In genomic region chr12:6872073-6873048, GRCh38 we compare ENCODE assay signal across 1 cellular context.
TF ChIP-seq lines count a peak whose summit lies in the region.

No MANE protein-coding gene starts in this region.

TF ChIP-seq in GM12878, 131 proteins besides CTCF, POLR2A, EP300 and RAD21:
- peak; percentile 72; the same call in 1 of the 2 replicates for TF ChIP-seq YY1 (IDR thresholded peaks at IDR 0.05; ENCODE audit: low read depth, low read length)
- peak; percentile 54 to 78; a peak in 3 of 4 replicates for TF ChIP-seq BHLHE40 (IDR thresholded peaks at IDR 0.05; ENCODE audit: borderline replicate concordance in 1 of 2, low read depth in 2 of 2, low read length in 1 of 2)
- TF ChIP-seq EGR1 (IDR thresholded peaks at IDR 0.05; ENCODE audit: borderline replicate concordance in 1 of 2, low read depth in 2 of 2, low read length in 2 of 2) = no peak; a peak in 1 of 3 replicates
- TF ChIP-seq NKRF (conservative IDR thresholded peaks at IDR 0.05) = peak; percentile 64; the same call in 1 of the 2 replicates
- TF ChIP-seq IRF5 (IDR thresholded peaks at IDR 0.05; ENCODE audit: borderline replicate concordance) = no peak
- TF ChIP-seq RELA (IDR thresholded peaks at IDR 0.05; ENCODE audit: borderline replicate concordance, partially characterized antibody) = peak; percentile 16
- no peak for TF ChIP-seq NFIC (IDR thresholded peaks at IDR 0.05; ENCODE audit: low read depth, low read length)
- peak; percentile 68 for TF ChIP-seq BACH1 (IDR thresholded peaks at IDR 0.05; ENCODE audit: borderline replicate concordance)
- no peak; the same call in 1 of the 2 replicates for TF ChIP-seq LARP7 (IDR thresholded peaks at IDR 0.05)
- peak; percentile 83 for TF ChIP-seq MAX (IDR thresholded peaks at IDR 0.05; ENCODE audit: low read depth, low read length)
- no peak for TF ChIP-seq IKZF2 (IDR thresholded peaks at IDR 0.05)
- TF ChIP-seq STAT1 (conservative IDR thresholded peaks at IDR 0.05) = peak; percentile 68; the same call in 1 of the 2 replicates
- no peak for TF ChIP-seq MEF2B (IDR thresholded peaks at IDR 0.05; ENCODE audit: partially characterized antibody, poor library complexity, severe bottlenecking)
- peak; percentile 52; the same call in 1 of the 3 replicates for TF ChIP-seq POU2F2 (IDR thresholded peaks at IDR 0.05; ENCODE audit: borderline replicate concordance, low read depth, low read length)
- TF ChIP-seq MTA2 (IDR thresholded peaks at IDR 0.05; ENCODE audit: low read depth) = no peak
- TF ChIP-seq NR2F1 (conservative IDR thresholded peaks at IDR 0.05) = 0 out of 2 replicates have a peak, but pooled peaks have one; percentile 3
- no peak for TF ChIP-seq MYB (IDR thresholded peaks at IDR 0.05; ENCODE audit: borderline replicate concordance, low read depth, low read length)
- TF ChIP-seq BCL3 (IDR thresholded peaks at IDR 0.05; ENCODE audit: borderline replicate concordance, insufficient read depth, low read depth, low read length, poor library complexity, severe bottlenecking) = peak; percentile 61
- TF ChIP-seq CHD2 (IDR thresholded peaks at IDR 0.05; ENCODE audit: borderline replicate concordance, low read depth, low read length) = 0 out of 2 replicates have a peak, but pooled peaks have one; percentile 34
- peak; percentile 26; the same call in 1 of the 2 replicates for TF ChIP-seq CREB1 (IDR thresholded peaks at IDR 0.05; ENCODE audit: low read depth)
- no peak for TF ChIP-seq PAX8 (IDR thresholded peaks at IDR 0.05)
- TF ChIP-seq MXI1 (IDR thresholded peaks at IDR 0.05; ENCODE audit: low read depth, low read length) = peak; percentile 80
- peak; percentile 63 for TF ChIP-seq SP1 (IDR thresholded peaks at IDR 0.05; ENCODE audit: low read depth, low read length)
- TF ChIP-seq SREBF2 (IDR thresholded peaks at IDR 0.05; ENCODE audit: low read length) = no peak
- TF ChIP-seq PAX5 (IDR thresholded peaks at IDR 0.05; ENCODE audit: borderline replicate concordance, low read depth, low read length) = 0 out of 2 replicates have a peak, but pooled peaks have one; percentile 35
- peak; percentile 72; the same call in 1 of the 2 replicates for TF ChIP-seq GATAD2B (conservative IDR thresholded peaks at IDR 0.05; ENCODE audit: low read depth)
- peak; percentile 35; the same call in 1 of the 2 replicates for TF ChIP-seq SMC3 (IDR thresholded peaks at IDR 0.05; ENCODE audit: borderline replicate concordance, low read length)
- 0 out of 2 replicates have a peak, but pooled peaks have one; percentile 35 for TF ChIP-seq TARDBP (IDR thresholded peaks at IDR 0.05; ENCODE audit: borderline replicate concordance)
- TF ChIP-seq WRNIP1 (IDR thresholded peaks at IDR 0.05; ENCODE audit: borderline replicate concordance, low read depth, low read length) = no peak
- 0 out of 2 replicates have a peak, but pooled peaks have one; percentile 35 for TF ChIP-seq HDGF (IDR thresholded peaks at IDR 0.05)
- TF ChIP-seq NR2C1 (IDR thresholded peaks at IDR 0.05) = no peak
- no peak for TF ChIP-seq NFXL1 (IDR thresholded peaks at IDR 0.05; ENCODE audit: borderline replicate concordance)
- TF ChIP-seq RUNX3 (IDR thresholded peaks at IDR 0.05; ENCODE audit: low read length) = peak; percentile 48
- peak; percentile 82 for TF ChIP-seq SIN3A (IDR thresholded peaks at IDR 0.05; ENCODE audit: low read depth, low read length)
- peak; percentile 29; the same call in 1 of the 2 replicates for TF ChIP-seq IKZF1 (conservative IDR thresholded peaks at IDR 0.05)
- 0 out of 4 replicates have a peak, but pooled peaks of 1 of the 2 experiments have one; percentile 5 for TF ChIP-seq SRF (IDR thresholded peaks at IDR 0.05; ENCODE audit: low read depth in 2 of 2, low read length in 2 of 2)
- TF ChIP-seq ZNF384 (IDR thresholded peaks at IDR 0.05; ENCODE audit: borderline replicate concordance, low read depth, low read length) = no peak
- no peak for TF ChIP-seq EZH2 (IDR thresholded peaks at IDR 0.05; ENCODE audit: borderline replicate concordance, control insufficient read depth, low read depth, low read length)
- peak; percentile 14; the same call in 1 of the 2 replicates for TF ChIP-seq POLR2AphosphoS5 (IDR thresholded peaks at IDR 0.05; ENCODE audit: low read length)
- peak; percentile 63 for TF ChIP-seq PML (IDR thresholded peaks at IDR 0.05; ENCODE audit: low read length)
- no peak for TF ChIP-seq IRF4 (IDR thresholded peaks at IDR 0.05; ENCODE audit: low read depth, low read length)
- TF ChIP-seq SMAD5 (IDR thresholded peaks at IDR 0.05; ENCODE audit: low read depth) = peak; percentile 3; the same call in 1 of the 2 replicates
- peak; percentile 85 for TF ChIP-seq POLR2AphosphoS2 (IDR thresholded peaks at IDR 0.05; ENCODE audit: low read depth, low read length)
